8 cellular contexts compared by ENCODE assay signal in the genomic region with DNA sequence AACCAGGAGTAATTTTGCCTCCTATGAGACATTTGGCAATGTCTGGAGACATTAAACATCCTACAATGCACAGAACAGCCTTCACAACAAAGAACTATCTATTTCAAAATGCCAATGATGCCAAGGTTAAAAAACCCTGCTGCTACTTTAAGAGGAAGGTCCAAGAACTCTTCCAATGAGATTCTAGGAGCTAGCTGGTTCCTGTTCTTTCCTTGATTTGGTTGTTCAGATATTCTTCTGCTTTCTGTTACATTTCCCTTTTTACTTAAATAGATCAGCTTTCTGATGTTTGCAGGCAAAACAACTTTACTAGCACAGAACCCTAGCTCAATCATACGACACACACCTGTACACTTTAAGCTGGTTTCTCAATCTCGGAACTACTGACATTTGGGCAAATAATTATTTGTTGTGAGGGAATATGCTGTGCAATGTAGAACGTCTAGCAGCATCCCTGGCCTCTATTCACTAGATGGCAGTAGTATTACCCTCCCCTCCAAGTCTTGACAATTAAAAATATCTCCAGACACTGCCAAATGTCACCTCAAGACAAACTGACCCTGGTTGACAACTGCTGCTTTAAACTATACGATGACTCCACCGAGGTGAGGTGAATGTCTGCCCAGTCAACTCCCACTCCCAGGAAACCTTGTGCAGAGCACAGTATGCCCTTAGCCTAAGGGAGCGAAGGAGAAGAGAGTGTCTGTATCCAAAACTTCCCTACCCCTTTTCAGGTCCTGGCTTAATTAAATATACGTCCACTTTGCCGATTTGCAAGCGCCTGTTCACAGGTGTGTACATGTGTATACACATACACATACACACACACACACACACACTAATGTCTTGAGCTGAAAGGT. TPM values are rescaled to one million over a fixed set of nuclear protein-coding genes. Genes with fewer than 3 reads are reported as not detected.
DNase-seq lines count a peak whose midpoint lies in the region; ATAC-seq and TF ChIP-seq lines count a peak whose summit lies in the region.
"Had no signal": no experiment of that assay in that cellular context is flagged by ENCODE, and none has a peak within 500 bp of the region (broad histone marks: within the 10 kb centered on the region; RNA-seq: fewer than 3 reads in every experiment).

No MANE protein-coding gene starts in this region.

- H3K4me3 ChIP-seq in GM12865 (ENCODE audit: low read depth, low read length): peak overlapping the region; percentile 30

- peaks cover 3% of the 10 kb centered on the region; the same call in 1 of the 2 replicates for H3K36me3 Mint-ChIP-seq in HFFc6 (ENCODE audit: low read depth)
- no peaks in the 10 kb centered on the region for H3K36me3 Mint-ChIP-seq in immature natural killer cell

- H3K4me3 Mint-ChIP-seq in HFFc6 (peak overlapping the region; percentile 57), immature natural killer cell (no peak overlapping the region)
- H3K4me3 Mint-ChIP-seq: naive thymus-derived CD8-positive, alpha-beta T cell had no signal

- H3K27ac Mint-ChIP-seq in HFFc6 (peak overlapping the region; percentile 70), immature natural killer cell (no peak overlapping the region)

- DNase-seq in GM12865 (ENCODE audit: low read depth) (peak; percentile 59), HFFc6 (no peak), UCSD-AML1 (lab: John Stamatoyannopoulos, UW; ENCODE audit: unreplicated experiment) (peak; percentile 11), left lobe of liver (ENCODE audit: low spot score) (no peak), immature natural killer cell (no peak), Right ventricle myocardium superior (no peak)

- TF ChIP-seq CTCF in GM12865 (IDR thresholded peaks at IDR 0.05; ENCODE audit: insufficient read depth, low read depth, low read length, missing control alignments) (peak; percentile 26), HFFc6 (IDR thresholded peaks at IDR 0.05) (peak; percentile 48)

- intact Hi-C loops in Right ventricle myocardium superior (cut with DNase I): loop anchor here (10.0 kb wide), 1 partner anchor 127 kb away; the partner anchor contains the start of genes DEPDC4 and SCYL2

- H3K27me3 Mint-ChIP-seq in HFFc6 (ENCODE audit: insufficient read depth) (peaks cover 3% of the 10 kb centered on the region), immature natural killer cell (ENCODE audit: low read depth in 3 of 3) (peaks cover 0 to 2% (median 2%) of the 10 kb centered on the region in 3 donors)
- H3K27me3 Mint-ChIP-seq: naive thymus-derived CD8-positive, alpha-beta T cell had no signal

- peak; percentile 18 for ATAC-seq in left lobe of liver
- ATAC-seq in GM21447 (IDR thresholded peaks at IDR 0.05; ENCODE audit: unreplicated experiment): no peak
- ATAC-seq in Right ventricle myocardium superior (ENCODE audit: poor library complexity): no peak
- ATAC-seq: naive thymus-derived CD8-positive, alpha-beta T cell had no signal

- H3K9me3 Mint-ChIP-seq in HFFc6 (no peaks in the 10 kb centered on the region), immature natural killer cell (no peaks in the 10 kb centered on the region)
- H3K9me3 Mint-ChIP-seq: naive thymus-derived CD8-positive, alpha-beta T cell had no signal

- H3K4me1 Mint-ChIP-seq in HFFc6 (ENCODE audit: low read depth): peaks cover 53% of the 10 kb centered on the region
- peaks cover 34 to 44% of the 10 kb centered on the region in 2 donors for H3K4me1 Mint-ChIP-seq in immature natural killer cell

RNA-seq across cellular contexts. Expression of gene BLTP3B, which starts 4.4 kb away (rescaled TPM):
- 10 to 100 TPM; 28.5 to 34.2 (median 33.4) TPM for total RNA-seq in HFFc6 (2021; fragmentation: NEBNext Ultra II Directional; extraction: Animal tissue kit (Norgen Biotek cat#: 25700))
- total RNA-seq in left lobe of liver: 28.3 TPM
- polyA plus RNA-seq in immature natural killer cell: 10 to 100 TPM; 15.6 to 24.8 (median 16.4) TPM
- total RNA-seq in Right ventricle myocardium superior: 9.3 TPM

Comparison
In these comparisons a context has a peak if more than half of its experiments do, and no peak if none do; other contexts are left out.
1. DNase-seq: peak in GM12865 (single experiment) and UCSD-AML1 (single experiment); none in HFFc6 (single experiment), left lobe of liver (single experiment), immature natural killer cell (0 of 3) and Right ventricle myocardium superior (single experiment).